22 cellular contexts compared by ENCODE assay signal in the genomic region with DNA sequence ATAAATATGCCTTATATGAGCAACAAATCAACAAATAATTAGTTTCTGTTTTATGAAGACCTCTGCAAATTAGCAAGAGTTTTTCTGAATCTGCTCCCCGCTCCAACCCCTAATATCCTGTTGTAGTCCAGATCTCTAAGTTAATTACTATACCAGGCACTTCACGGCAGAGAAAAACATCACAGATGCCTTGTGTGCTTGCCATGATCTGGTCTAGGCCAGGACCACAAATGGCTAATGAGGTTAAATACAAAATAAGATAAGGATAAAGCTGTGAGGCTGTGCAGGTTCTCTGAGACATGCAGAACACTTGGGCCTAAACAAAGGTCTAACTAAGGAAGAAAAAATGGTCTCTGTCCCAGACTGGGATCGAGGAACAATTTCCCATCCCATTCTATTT.
A peak's percentile ranks its signal among the peaks of the same experiment; 100 is the strongest.
DNase-seq lines count a peak whose midpoint lies in the region; ATAC-seq and TF ChIP-seq lines count a peak whose summit lies in the region.
"Had no signal": no experiment of that assay in that cellular context is flagged by ENCODE, and none has a peak within 500 bp of the region (broad histone marks: within the 10 kb centered on the region; RNA-seq: fewer than 3 reads in every experiment).

No MANE protein-coding gene starts in this region.

- H3K4me1 Mint-ChIP-seq in Caco-2 (ENCODE audit: low read depth, unreplicated experiment), result peaks cover 31% of the 10 kb centered on the region
- no peaks in the 10 kb centered on the region for H3K4me1 Mint-ChIP-seq in CD8-positive, alpha-beta memory T cell
- H3K4me1 Mint-ChIP-seq: CD4-positive, alpha-beta memory T cell had no signal

- CTCF ChIA-PET in Caco-2 (lab: Charles Lee), result no interaction called here
- CTCF ChIA-PET in CD8-positive, alpha-beta memory T cell (lab: Charles Lee), result no interaction called here

- no peaks in the 10 kb centered on the region for H3K27me3 ChIP-seq in Caco-2 (replicated peaks; ENCODE audit: control insufficient read depth, insufficient read depth, low read length)
- no peaks in the 10 kb centered on the region for H3K27me3 ChIP-seq in CD8-positive, alpha-beta memory T cell (ENCODE audit: insufficient read depth, low read length, poor library complexity, severe bottlenecking)

- no peaks in the 10 kb centered on the region for H3K36me3 ChIP-seq in Caco-2 (ENCODE audit: control insufficient read depth, insufficient read depth, low read length)
- no peaks in the 10 kb centered on the region for H3K36me3 ChIP-seq in CD8-positive, alpha-beta memory T cell (ENCODE audit: insufficient read depth, low read length)
- H3K36me3 ChIP-seq: HAP-1 had no signal

- H3K27ac ChIP-seq in CD8-positive, alpha-beta memory T cell (ENCODE audit: low read depth, low read length), result no peak overlapping the region

- H3K36me3 Mint-ChIP-seq in Caco-2 (ENCODE audit: insufficient read depth, unreplicated experiment), result no peaks in the 10 kb centered on the region
- H3K36me3 Mint-ChIP-seq in CD8-positive, alpha-beta memory T cell, result no peaks in the 10 kb centered on the region
- H3K36me3 Mint-ChIP-seq: CD4-positive, alpha-beta memory T cell had no signal

- intact Hi-C loops in Caco-2 (cut with micrococcal nuclease; ENCODE audit: unreplicated experiment), result no loop called here

- H3K9me3 ChIP-seq in Caco-2, result no peaks in the 10 kb centered on the region
- H3K9me3 ChIP-seq in CD8-positive, alpha-beta memory T cell (ENCODE audit: low read length), result no peaks in the 10 kb centered on the region
- H3K9me3 ChIP-seq: A549, HAP-1 had no signal

- H3K27ac Mint-ChIP-seq in Caco-2 (ENCODE audit: unreplicated experiment), result peak overlapping the region; percentile 51
- H3K27ac Mint-ChIP-seq in CD8-positive, alpha-beta memory T cell, result no peak overlapping the region
- H3K27ac Mint-ChIP-seq: CD4-positive, alpha-beta memory T cell; GM23338; HFFc6 had no signal

- TF ChIP-seq CTCF in Caco-2 (IDR thresholded peaks at IDR 0.05; ENCODE audit: insufficient read depth in 1 of 2, low read depth in 1 of 2, low read length in 1 of 2, severe bottlenecking in 1 of 2, unreplicated experiment in 1 of 2), result no peak

- peaks cover 23% of the 10 kb centered on the region; the same call in 1 of the 2 replicates for H3K4me1 ChIP-seq in Caco-2
- H3K4me1 ChIP-seq in CD8-positive, alpha-beta memory T cell (ENCODE audit: insufficient read depth, low read length), result no peaks in the 10 kb centered on the region
- H3K4me1 ChIP-seq: HAP-1 had no signal

- H3K9me3 Mint-ChIP-seq in Caco-2 (ENCODE audit: unreplicated experiment), result no peaks in the 10 kb centered on the region
- peaks cover 0 to 4% (median 0%) of the 10 kb centered on the region in 5 donors for H3K9me3 Mint-ChIP-seq in CD8-positive, alpha-beta memory T cell
- H3K9me3 Mint-ChIP-seq: CD4-positive, alpha-beta memory T cell; GM23338 had no signal

- POLR2A ChIA-PET in Caco-2 (lab: Charles Lee), result no interaction called here
- POLR2A ChIA-PET in CD8-positive, alpha-beta memory T cell (lab: Charles Lee), result no interaction called here

- no peak overlapping the region for H3K4me3 Mint-ChIP-seq in Caco-2 (ENCODE audit: unreplicated experiment)
- H3K4me3 Mint-ChIP-seq in CD8-positive, alpha-beta memory T cell, result no peak overlapping the region
- H3K4me3 Mint-ChIP-seq: CD4-positive, alpha-beta memory T cell; GM23338; HFFc6 had no signal

- DNase-seq in Caco-2 (no peak), NCI-H82 treated with DMSO at 0.1 percent for 48 hours (lab: John Stamatoyannopoulos, UW; ENCODE audit: unreplicated experiment) (peak; percentile 83), islet precursor cell (peak; percentile 43)
- DNase-seq in NK-92 treated with Interleukin-12 subunit alpha and Interleukin-12 subunit beta, amount 100 ng/mL, for 24 hours (lab: John Stamatoyannopoulos, UW), result no peak
- no peak for DNase-seq in CD8-positive, alpha-beta memory T cell
- DNase-seq: 8988T; ACHN; AML-193; C1 segment of cervical spinal cord; CD4-positive, alpha-beta memory T cell; DMS 273 treated with DMSO at 0.1 percent for 48 hours; DMS79; EL; GDM1; HFFc6 had no signal

- ATAC-seq in SK-N-SH treated with all-trans-retinoic acid at 6 μM for 48 hours (peak; percentile 33; the same call in 2 of the 3 replicates), HG03521 (IDR thresholded peaks at IDR 0.05; ENCODE audit: unreplicated experiment) (no peak), GM18868 (IDR thresholded peaks at IDR 0.05; ENCODE audit: unreplicated experiment) (no peak)
- ATAC-seq: GM12878 had no signal

- no TSS peak for BruUV-seq in Caco-2 (replicated peaks; lab: Mats Ljungman, UMichigan)

- no peak overlapping the region for H3K4me3 ChIP-seq in Caco-2 (ENCODE audit: low read depth, low read length)
- H3K4me3 ChIP-seq in CD8-positive, alpha-beta memory T cell (ENCODE audit: low read length), result no peak overlapping the region
- H3K4me3 ChIP-seq: A549, GM12878, GM23338, HAP-1 had no signal

- H3K27me3 Mint-ChIP-seq in Caco-2 (ENCODE audit: insufficient read depth, unreplicated experiment), result no peaks in the 10 kb centered on the region
- no peaks in the 10 kb centered on the region for H3K27me3 Mint-ChIP-seq in CD8-positive, alpha-beta memory T cell

TF ChIP-seq in SK-N-SH treated with all-trans-retinoic acid at 6 μM for 48 hours, 23 proteins besides CTCF, POLR2A, EP300 and RAD21 (continues in another document):
- TF ChIP-seq ISL1 (CRISPR knock-in tag; IDR thresholded peaks at IDR 0.05) (peak; percentile 62), ZFP3 (CRISPR knock-in tag; IDR thresholded peaks at IDR 0.05) (peak; percentile 42; the same call in 1 of the 2 replicates), ESRRG (CRISPR knock-in tag; IDR thresholded peaks at IDR 0.05) (0 out of 2 replicates have a peak, but pooled peaks have one; percentile 13), SNAI2 (CRISPR knock-in tag; IDR thresholded peaks at IDR 0.05) (no peak), ZNF8 (CRISPR knock-in tag; IDR thresholded peaks at IDR 0.05) (no peak), TCF4 (CRISPR knock-in tag; IDR thresholded peaks at IDR 0.05; ENCODE audit: borderline replicate concordance) (peak; percentile 99), ZNF565 (CRISPR knock-in tag; conservative IDR thresholded peaks at IDR 0.05; ENCODE audit: low read depth) (no peak), ARNTL (CRISPR knock-in tag; IDR thresholded peaks at IDR 0.05; ENCODE audit: borderline replicate concordance, low read depth) (0 out of 2 replicates have a peak, but pooled peaks have one; percentile 4), OSR1 (CRISPR knock-in tag; IDR thresholded peaks at IDR 0.05) (no peak), BACH2 (CRISPR knock-in tag; IDR thresholded peaks at IDR 0.05; ENCODE audit: borderline replicate concordance) (no peak), ZC3H10 (CRISPR knock-in tag; IDR thresholded peaks at IDR 0.05) (no peak)
- TF ChIP-seq, protein P1, sequence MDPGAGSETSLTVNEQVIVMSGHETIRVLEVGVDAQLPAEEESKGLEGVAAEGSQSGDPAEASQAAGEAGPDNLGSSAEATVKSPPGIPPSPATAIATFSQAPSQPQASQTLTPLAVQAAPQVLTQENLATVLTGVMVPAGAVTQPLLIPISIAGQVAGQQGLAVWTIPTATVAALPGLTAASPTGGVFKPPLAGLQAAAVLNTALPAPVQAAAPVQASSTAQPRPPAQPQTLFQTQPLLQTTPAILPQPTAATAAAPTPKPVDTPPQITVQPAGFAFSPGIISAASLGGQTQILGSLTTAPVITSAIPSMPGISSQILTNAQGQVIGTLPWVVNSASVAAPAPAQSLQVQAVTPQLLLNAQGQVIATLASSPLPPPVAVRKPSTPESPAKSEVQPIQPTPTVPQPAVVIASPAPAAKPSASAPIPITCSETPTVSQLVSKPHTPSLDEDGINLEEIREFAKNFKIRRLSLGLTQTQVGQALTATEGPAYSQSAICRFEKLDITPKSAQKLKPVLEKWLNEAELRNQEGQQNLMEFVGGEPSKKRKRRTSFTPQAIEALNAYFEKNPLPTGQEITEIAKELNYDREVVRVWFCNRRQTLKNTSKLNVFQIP (CRISPR knock-in tag; IDR thresholded peaks at IDR 0.05; ENCODE audit: borderline replicate concordance, low read depth), result no peak
- TF ChIP-seq, protein P2, sequence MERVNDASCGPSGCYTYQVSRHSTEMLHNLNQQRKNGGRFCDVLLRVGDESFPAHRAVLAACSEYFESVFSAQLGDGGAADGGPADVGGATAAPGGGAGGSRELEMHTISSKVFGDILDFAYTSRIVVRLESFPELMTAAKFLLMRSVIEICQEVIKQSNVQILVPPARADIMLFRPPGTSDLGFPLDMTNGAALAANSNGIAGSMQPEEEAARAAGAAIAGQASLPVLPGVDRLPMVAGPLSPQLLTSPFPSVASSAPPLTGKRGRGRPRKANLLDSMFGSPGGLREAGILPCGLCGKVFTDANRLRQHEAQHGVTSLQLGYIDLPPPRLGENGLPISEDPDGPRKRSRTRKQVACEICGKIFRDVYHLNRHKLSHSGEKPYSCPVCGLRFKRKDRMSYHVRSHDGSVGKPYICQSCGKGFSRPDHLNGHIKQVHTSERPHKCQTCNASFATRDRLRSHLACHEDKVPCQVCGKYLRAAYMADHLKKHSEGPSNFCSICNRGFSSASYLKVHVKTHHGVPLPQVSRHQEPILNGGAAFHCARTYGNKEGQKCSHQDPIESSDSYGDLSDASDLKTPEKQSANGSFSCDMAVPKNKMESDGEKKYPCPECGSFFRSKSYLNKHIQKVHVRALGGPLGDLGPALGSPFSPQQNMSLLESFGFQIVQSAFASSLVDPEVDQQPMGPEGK (CRISPR knock-in tag; IDR thresholded peaks at IDR 0.05; ENCODE audit: borderline replicate concordance), result no peak
- TF ChIP-seq, protein P3, sequence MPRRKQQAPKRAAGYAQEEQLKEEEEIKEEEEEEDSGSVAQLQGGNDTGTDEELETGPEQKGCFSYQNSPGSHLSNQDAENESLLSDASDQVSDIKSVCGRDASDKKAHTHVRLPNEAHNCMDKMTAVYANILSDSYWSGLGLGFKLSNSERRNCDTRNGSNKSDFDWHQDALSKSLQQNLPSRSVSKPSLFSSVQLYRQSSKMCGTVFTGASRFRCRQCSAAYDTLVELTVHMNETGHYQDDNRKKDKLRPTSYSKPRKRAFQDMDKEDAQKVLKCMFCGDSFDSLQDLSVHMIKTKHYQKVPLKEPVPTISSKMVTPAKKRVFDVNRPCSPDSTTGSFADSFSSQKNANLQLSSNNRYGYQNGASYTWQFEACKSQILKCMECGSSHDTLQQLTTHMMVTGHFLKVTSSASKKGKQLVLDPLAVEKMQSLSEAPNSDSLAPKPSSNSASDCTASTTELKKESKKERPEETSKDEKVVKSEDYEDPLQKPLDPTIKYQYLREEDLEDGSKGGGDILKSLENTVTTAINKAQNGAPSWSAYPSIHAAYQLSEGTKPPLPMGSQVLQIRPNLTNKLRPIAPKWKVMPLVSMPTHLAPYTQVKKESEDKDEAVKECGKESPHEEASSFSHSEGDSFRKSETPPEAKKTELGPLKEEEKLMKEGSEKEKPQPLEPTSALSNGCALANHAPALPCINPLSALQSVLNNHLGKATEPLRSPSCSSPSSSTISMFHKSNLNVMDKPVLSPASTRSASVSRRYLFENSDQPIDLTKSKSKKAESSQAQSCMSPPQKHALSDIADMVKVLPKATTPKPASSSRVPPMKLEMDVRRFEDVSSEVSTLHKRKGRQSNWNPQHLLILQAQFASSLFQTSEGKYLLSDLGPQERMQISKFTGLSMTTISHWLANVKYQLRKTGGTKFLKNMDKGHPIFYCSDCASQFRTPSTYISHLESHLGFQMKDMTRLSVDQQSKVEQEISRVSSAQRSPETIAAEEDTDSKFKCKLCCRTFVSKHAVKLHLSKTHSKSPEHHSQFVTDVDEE (CRISPR knock-in tag; IDR thresholded peaks at IDR 0.05), result peak; percentile 97

Comparison
In these comparisons a context has a peak if more than half of its experiments do, and no peak if none do; other contexts are left out.
1. DNase-seq: peak in NCI-H82 treated with DMSO at 0.1 percent for 48 hours (single experiment) and islet precursor cell (single experiment); none in Caco-2 (0 of 2), NK-92 treated with Interleukin-12 subunit alpha and Interleukin-12 subunit beta, amount 100 ng/mL, for 24 hours (single experiment) and CD8-positive, alpha-beta memory T cell (0 of 5).